Comparison of ENCODE assay signal across 8 cellular contexts in genomic region chr3:119726909-119727308, GRCh38. TPM values are rescaled to one million over a fixed set of nuclear protein-coding genes. Genes with fewer than 3 reads are reported as not detected.
"Had no signal": no experiment of that assay in that cellular context is flagged by ENCODE, and none has a peak within 500 bp of the region (broad histone marks: within the 10 kb centered on the region; RNA-seq: fewer than 3 reads in every experiment).

No MANE protein-coding gene starts in this region.

- DNase-seq: IMR-90, KBM-7 had no signal

- ATAC-seq: HepG2, K562 had no signal

- H3K27ac ChIP-seq: HL-60 had no signal

- H3K4me3 ChIP-seq: K562 had no signal

RNA-seq across cellular contexts. Expression of gene CFAP91, which starts 24.1 kb away (rescaled TPM):
- total RNA-seq: HepG2, HT-29, HT1080, IMR-90, K562 had no signal
- polyA plus RNA-seq: HepG2, IgD-negative memory B cell, IMR-90, K562 had no signal

RNA-seq across cellular contexts. Expression of gene NR1I2, which starts 55.0 kb away (rescaled TPM):
- total RNA-seq: IMR-90, K562 had no signal
- polyA plus RNA-seq: IMR-90, K562 had no signal
